22 cellular contexts compared by ENCODE assay signal in the genomic region with DNA sequence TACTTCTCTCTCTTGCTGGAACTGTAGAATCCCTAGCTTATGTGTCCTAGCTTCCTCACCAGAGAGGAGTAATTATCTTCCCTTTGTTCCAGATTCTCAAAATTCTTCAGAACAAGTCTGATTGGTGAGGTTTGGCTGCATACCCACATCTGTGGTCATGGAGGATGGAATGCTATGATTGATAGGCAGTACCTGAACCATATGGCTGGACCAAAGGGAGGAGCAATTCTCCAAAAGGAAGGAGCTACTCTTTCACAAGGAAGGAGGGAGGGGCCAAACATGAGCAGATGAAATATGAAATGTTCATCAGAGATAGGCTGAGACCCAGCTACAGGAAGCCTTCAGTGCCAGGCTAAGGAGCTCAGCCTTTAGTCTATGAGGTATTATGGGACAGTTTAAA. TPM values are rescaled to one million over a fixed set of nuclear protein-coding genes. Genes with fewer than 3 reads are reported as not detected.
DNase-seq lines count a peak whose midpoint lies in the region; ATAC-seq and TF ChIP-seq lines count a peak whose summit lies in the region.
"Had no signal": no experiment of that assay in that cellular context is flagged by ENCODE, and none has a peak within 500 bp of the region (broad histone marks: within the 10 kb centered on the region; RNA-seq: fewer than 3 reads in every experiment).

No MANE protein-coding gene starts in this region.

- no peak overlapping the region for H3K27ac ChIP-seq in HEK293 (ENCODE audit: extremely low read depth, low read depth, low read length)
- H3K27ac ChIP-seq in epithelial cell of prostate: peak overlapping the region; percentile 78
- no peak overlapping the region for H3K27ac ChIP-seq in A673 (ENCODE audit: low read depth, low read length, poor library complexity, severe bottlenecking)
- H3K27ac ChIP-seq: GM23248, hepatocyte, lower lobe of right lung, right atrium auricular region, suprapubic skin, VCaP had no signal

- POLR2A ChIA-PET in HEK293 (lab: Yijun Ruan, JAX): interaction anchor here (0.7 to 1.0 kb wide), 2 partner anchors 23 to 37 kb away, joined by 3 to 4 read pairs; no protein-coding TSS in a partner anchor
- POLR2A ChIA-PET in A673 (lab: Charles Lee; ENCODE audit: low non-redundant PET): no interaction called here

- no peak for ATAC-seq in HG03159 (IDR thresholded peaks at IDR 0.05; ENCODE audit: unreplicated experiment)
- ATAC-seq: lower lobe of right lung had no signal

- peaks cover 8% of the 10 kb centered on the region for H3K27me3 ChIP-seq in A673 (replicated peaks; ENCODE audit: insufficient read depth, low read depth, low read length, poor library complexity)
- H3K27me3 ChIP-seq: right atrium auricular region, suprapubic skin had no signal

- H3K36me3 ChIP-seq in HEK293 (ENCODE audit: control insufficient read depth in 2 of 2, insufficient read depth in 1 of 2, low read length in 2 of 2) (no peaks in the 10 kb centered on the region), A673 (ENCODE audit: insufficient read depth, low read length, poor library complexity, severe bottlenecking) (no peaks in the 10 kb centered on the region)
- H3K36me3 ChIP-seq: lower lobe of right lung, right atrium auricular region, suprapubic skin had no signal

- no peaks in the 10 kb centered on the region for H3K4me1 ChIP-seq in HEK293 (ENCODE audit: control insufficient read depth, insufficient read depth, low read length)
- no peaks in the 10 kb centered on the region for H3K4me1 ChIP-seq in A673 (ENCODE audit: insufficient read depth, low read length, poor library complexity, severe bottlenecking)

- DNase-seq in AG10803 (ENCODE audit: low read depth) (peak; percentile 89), SW480 (ENCODE audit: low spot score) (peak; percentile 73), epithelial cell of prostate (ENCODE audit: low read depth, low spot score) (no peak), globus pallidus (ENCODE audit: low spot score) (no peak), A673 (ENCODE audit: low spot score) (no peak), activated T-cell treated with anti-CD3 and anti-CD28 coated beads for 4 hours (no peak)
- DNase-seq: activated CD4-positive, alpha-beta T cell treated with anti-CD3 and anti-CD28 coated beads, Interleukin-2, amount 50 U/mL, for 48 hours; activated naive CD4-positive, alpha-beta T cell treated with anti-CD3 and anti-CD28 coated beads for 36 hours; activated T-cell treated with anti-CD3 and anti-CD28 coated beads, Interleukin-2, amount 50 U/mL, for 1 hour; anterior cingulate cortex; CD4-positive, alpha-beta memory T cell; EL; GM23248; lower lobe of right lung; NCI-H1694 treated with DMSO at 0.1 percent for 48 hours; NCI-H446 had no signal

- CTCF ChIA-PET in HEK293 (lab: Yijun Ruan, JAX) (interaction anchor here (0.6 to 1.1 kb wide), 3 partner anchors 11 to 1570 kb away, joined by 3 to 4 read pairs (median 3); no protein-coding TSS in a partner anchor), A673 (lab: Charles Lee) (no interaction called here)

- TF ChIP-seq CTCF in AG10803 (conservative IDR thresholded peaks at IDR 0.05; ENCODE audit: low read length) (no peak), HEK293 (tag by site-specific recombination; IDR thresholded peaks at IDR 0.05) (no peak), A673 (conservative IDR thresholded peaks at IDR 0.05; ENCODE audit: low read depth, low read length) (no peak)

- H3K9me3 ChIP-seq in HEK293 (ENCODE audit: control insufficient read depth, insufficient read depth, low read depth, low read length) (no peaks in the 10 kb centered on the region), A673 (ENCODE audit: low read depth, low read length, poor library complexity, severe bottlenecking) (no peaks in the 10 kb centered on the region)
- H3K9me3 ChIP-seq: lower lobe of right lung, right atrium auricular region, suprapubic skin had no signal

- intact Hi-C loops in A673 (cut with micrococcal nuclease; ENCODE audit: unreplicated experiment): no loop called here

- H3K4me3 ChIP-seq in AG10803 (ENCODE audit: low read length) (no peak overlapping the region), HEK293 (ENCODE audit: low read depth, low read length) (no peak overlapping the region), A673 (ENCODE audit: low read depth, low read length, poor library complexity, severe bottlenecking) (no peak overlapping the region)
- H3K4me3 ChIP-seq: GM23248, hepatocyte, lower lobe of right lung, right atrium auricular region, suprapubic skin had no signal

- BruUV-seq in A673 (replicated peaks; lab: Mats Ljungman, UMichigan): no TSS peak

TF ChIP-seq in HEK293, 187 proteins besides CTCF, POLR2A, EP300 and RAD21:
- TF ChIP-seq HOXA7 (CRISPR knock-in tag; IDR thresholded peaks at IDR 0.05; ENCODE audit: borderline replicate concordance) (no peak), ZNF366 (tag by site-specific recombination; conservative IDR thresholded peaks at IDR 0.05) (0 out of 2 replicates have a peak, but pooled peaks have one; percentile 24), SP2 (tag by site-specific recombination; IDR thresholded peaks at IDR 0.05) (peak; percentile 38; the same call in 1 of the 2 replicates)
- TF ChIP-seq, protein P1, sequence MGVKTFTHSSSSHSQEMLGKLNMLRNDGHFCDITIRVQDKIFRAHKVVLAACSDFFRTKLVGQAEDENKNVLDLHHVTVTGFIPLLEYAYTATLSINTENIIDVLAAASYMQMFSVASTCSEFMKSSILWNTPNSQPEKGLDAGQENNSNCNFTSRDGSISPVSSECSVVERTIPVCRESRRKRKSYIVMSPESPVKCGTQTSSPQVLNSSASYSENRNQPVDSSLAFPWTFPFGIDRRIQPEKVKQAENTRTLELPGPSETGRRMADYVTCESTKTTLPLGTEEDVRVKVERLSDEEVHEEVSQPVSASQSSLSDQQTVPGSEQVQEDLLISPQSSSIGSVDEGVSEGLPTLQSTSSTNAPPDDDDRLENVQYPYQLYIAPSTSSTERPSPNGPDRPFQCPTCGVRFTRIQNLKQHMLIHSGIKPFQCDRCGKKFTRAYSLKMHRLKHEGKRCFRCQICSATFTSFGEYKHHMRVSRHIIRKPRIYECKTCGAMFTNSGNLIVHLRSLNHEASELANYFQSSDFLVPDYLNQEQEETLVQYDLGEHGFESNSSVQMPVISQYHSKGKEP (tag by site-specific recombination; IDR thresholded peaks at IDR 0.05): no peak
TF ChIP-seq in HEK293: peak in this region for 2.

RNA-seq across cellular contexts. Expression of gene RNF19B, which starts 4.9 kb away (rescaled TPM):
- total RNA-seq in A673 (2021): 14.3 and 14.5 TPM in 2 replicates

Comparison
In these comparisons a context has a peak if more than half of its experiments do, and no peak if none do; other contexts are left out.
1. DNase-seq: peak in AG10803 (single experiment) and SW480 (single experiment); none in epithelial cell of prostate (single experiment), globus pallidus (single experiment), A673 (single experiment) and activated T-cell treated with anti-CD3 and anti-CD28 coated beads for 4 hours (single experiment).